Comparison of ENCODE assay signal across 8 cellular contexts in genomic region chr20:17969276-17969883, GRCh38. TPM values are rescaled to one million over a fixed set of nuclear protein-coding genes. Genes with fewer than 3 reads are reported as not detected.
A peak's percentile ranks its signal among the peaks of the same experiment; 100 is the strongest.
DNase-seq lines count a peak whose midpoint lies in the region; ATAC-seq and TF ChIP-seq lines count a peak whose summit lies in the region.

No MANE protein-coding gene starts in this region.

- TF ChIP-seq RAD21 in neural cell (conservative IDR thresholded peaks at IDR 0.05): no peak

- CTCF ChIA-PET in activated CD4-positive, alpha-beta T cell treated with anti-CD3 and anti-CD28 coated beads, Interleukin-2, amount 10 ng/mL, durations not matched to agents 7 days and 5 days (lab: Charles Lee): interaction anchor here (0.5 to 1.6 kb wide), 9 partner anchors 10 to 40 kb away, joined by 3 to 6 read pairs (median 3); no protein-coding TSS in a partner anchor

- peak; percentile 19 for ATAC-seq in GM23338

- H3K9ac ChIP-seq in fibroblast of lung (ENCODE audit: insufficient read depth, low read length): peak overlapping the region; percentile 100
- peak overlapping the region; percentile 88 for H3K9ac ChIP-seq in neural cell (ENCODE audit: low read length)

- H2AFZ ChIP-seq in GM23338: peak overlapping the region; percentile 24
- peak overlapping the region; percentile 60 for H2AFZ ChIP-seq in fibroblast of lung (ENCODE audit: low read length)
- peak overlapping the region; percentile 78 for H2AFZ ChIP-seq in neural cell (ENCODE audit: low read depth, low read length)

- H3K4me3 ChIP-seq in GM23338: peak overlapping the region; percentile 70
- peak overlapping the region; percentile 67 to 95 (median 84) for H3K4me3 ChIP-seq in fibroblast of lung (replicated peaks in 1 of 4; ENCODE audit: control extremely low read depth in 1 of 4, insufficient read depth in 1 of 4, low read depth in 3 of 4, low read length in 4 of 4)
- peak overlapping the region; percentile 85 for H3K4me3 ChIP-seq in neural cell (ENCODE audit: low read length)

- peak overlapping the region; percentile 98 for H3K27ac ChIP-seq in GM23338 (ENCODE audit: low read depth)
- peak overlapping the region; percentile 99 for H3K27ac ChIP-seq in fibroblast of lung (ENCODE audit: insufficient read depth, low read length)
- peak overlapping the region; percentile 95 for H3K27ac ChIP-seq in neural cell (ENCODE audit: low read length)

- POLR2A ChIA-PET in activated CD4-positive, alpha-beta T cell treated with anti-CD3 and anti-CD28 coated beads, Interleukin-2, amount 10 ng/mL, durations not matched to agents 7 days and 5 days (lab: Charles Lee): interaction anchor here (0.7 to 1.0 kb wide), 2 partner anchors 11 to 23 kb away, joined by 3 to 4 read pairs; no protein-coding TSS in a partner anchor

- peaks cover 5% of the 10 kb centered on the region; the same call in 2 of the 3 replicates for H3K9me3 Mint-ChIP-seq in GM23338
- no peaks in the 10 kb centered on the region for H3K9me3 Mint-ChIP-seq in activated CD4-positive, alpha-beta T cell treated with anti-CD3 and anti-CD28 coated beads, Interleukin-2, amount 10 ng/mL, durations not matched to agents 7 days and 5 days

- no peak for TF ChIP-seq EP300 in neural cell (conservative IDR thresholded peaks at IDR 0.05; ENCODE audit: poor library complexity, severe bottlenecking)

- H3K4me3 Mint-ChIP-seq in GM23338: peak overlapping the region; percentile 84
- H3K4me3 Mint-ChIP-seq in activated CD4-positive, alpha-beta T cell treated with anti-CD3 and anti-CD28 coated beads, Interleukin-2, amount 10 ng/mL, durations not matched to agents 7 days and 5 days: peak overlapping the region; percentile 99

- peaks cover 51% of the 10 kb centered on the region for H3K4me1 Mint-ChIP-seq in GM23338
- H3K4me1 Mint-ChIP-seq in activated CD4-positive, alpha-beta T cell treated with anti-CD3 and anti-CD28 coated beads, Interleukin-2, amount 10 ng/mL, durations not matched to agents 7 days and 5 days: peaks cover 54% of the 10 kb centered on the region

- H3K36me3 Mint-ChIP-seq in GM23338 (ENCODE audit: low read depth): peaks cover 73% of the 10 kb centered on the region
- peaks cover 73% of the 10 kb centered on the region for H3K36me3 Mint-ChIP-seq in activated CD4-positive, alpha-beta T cell treated with anti-CD3 and anti-CD28 coated beads, Interleukin-2, amount 10 ng/mL, durations not matched to agents 7 days and 5 days (ENCODE audit: low read depth)

- peak overlapping the region; percentile 100 for H3K27ac Mint-ChIP-seq in GM23338
- peak overlapping the region; percentile 95 for H3K27ac Mint-ChIP-seq in activated CD4-positive, alpha-beta T cell treated with anti-CD3 and anti-CD28 coated beads, Interleukin-2, amount 10 ng/mL, durations not matched to agents 7 days and 5 days

- peaks cover 96% of the 10 kb centered on the region for H3K79me2 ChIP-seq in GM23338 (replicated peaks; ENCODE audit: insufficient read depth)
- peaks cover 82% of the 10 kb centered on the region for H3K79me2 ChIP-seq in fibroblast of lung (ENCODE audit: control insufficient read depth, insufficient read depth, low read length)
- peaks cover 78% of the 10 kb centered on the region for H3K79me2 ChIP-seq in neural cell (replicated peaks; ENCODE audit: insufficient read depth, low read length)

- peaks cover 16% of the 10 kb centered on the region for H3K27me3 Mint-ChIP-seq in GM23338 (ENCODE audit: insufficient read depth, low read depth, poor library complexity)
- H3K27me3 Mint-ChIP-seq in activated CD4-positive, alpha-beta T cell treated with anti-CD3 and anti-CD28 coated beads, Interleukin-2, amount 10 ng/mL, durations not matched to agents 7 days and 5 days: no peaks in the 10 kb centered on the region

- H3K9me3 ChIP-seq in fibroblast of lung (ENCODE audit: control insufficient read depth, insufficient read depth, low read depth, low read length): no peaks in the 10 kb centered on the region
- H3K9me3 ChIP-seq in neural cell (ENCODE audit: low read length): no peaks in the 10 kb centered on the region

- H3K4me1 ChIP-seq in GM23338 (ENCODE audit: insufficient read depth) (peaks cover 55% of the 10 kb centered on the region), fibroblast of lung (ENCODE audit: control insufficient read depth, extremely low read depth, insufficient read depth, low read length) (peaks cover 7% of the 10 kb centered on the region)

- DNase-seq in NCI-H1694 treated with DMSO at 0.1 percent for 48 hours (lab: John Stamatoyannopoulos, UW): peak; percentile 15
- no peak for DNase-seq in NCI-H1694 (lab: John Stamatoyannopoulos, UW)
- DNase-seq in GM23338 (ENCODE audit: low spot score): peak; percentile 57
- peak; percentile 54 to 61 for DNase-seq in Kasumi-1 (lab: John Stamatoyannopoulos, UW)
- DNase-seq in activated CD4-positive, alpha-beta T cell treated with anti-CD3 and anti-CD28 coated beads, Interleukin-2, amount 10 ng/mL, durations not matched to agents 7 days and 5 days: peak; percentile 48
- peak in 1 of 2 donors; percentile 37 for DNase-seq in fibroblast of lung (ENCODE audit: low read depth in 2 of 2)
- DNase-seq in epidermal melanocyte (ENCODE audit: insufficient read length, low spot score): no peak

- H3F3A ChIP-seq in GM23338 (replicated peaks; ENCODE audit: low read depth) (0 out of 2 replicates have a peak, but pooled peaks cover 3% of the 10 kb centered on the region), neural cell (ENCODE audit: insufficient read depth, low read length, poor library complexity, severe bottlenecking) (no peaks in the 10 kb centered on the region)

- H3K9me2 ChIP-seq in GM23338 (ENCODE audit: insufficient read depth) (no peaks in the 10 kb centered on the region), neural cell (ENCODE audit: insufficient read depth, low read length) (no peaks in the 10 kb centered on the region)

- no peaks in the 10 kb centered on the region for H3K27me3 ChIP-seq in GM23338 (ENCODE audit: insufficient read depth)
- no peaks in the 10 kb centered on the region for H3K27me3 ChIP-seq in fibroblast of lung (ENCODE audit: control insufficient read depth, insufficient read depth, low read length)
- H3K27me3 ChIP-seq in neural cell (ENCODE audit: insufficient read depth, low read depth, low read length): no peaks in the 10 kb centered on the region

- no peak for TF ChIP-seq CTCF in GM23338 (conservative IDR thresholded peaks at IDR 0.05; ENCODE audit: low read depth in 2 of 2)
- TF ChIP-seq CTCF in fibroblast of lung (conservative IDR thresholded peaks at IDR 0.05 in 1 of 2, IDR thresholded peaks at IDR 0.05 in 1 of 2; ENCODE audit: low read depth in 1 of 2, low read length in 2 of 2): no peak
- TF ChIP-seq CTCF in neural cell (IDR thresholded peaks at IDR 0.05; ENCODE audit: poor library complexity, severe bottlenecking): peak; percentile 24

- no peaks in the 10 kb centered on the region; the same call in 1 of the 2 replicates for H3K36me3 ChIP-seq in GM23338 (ENCODE audit: insufficient read depth)
- H3K36me3 ChIP-seq in fibroblast of lung (ENCODE audit: control insufficient read depth, insufficient read depth, low read length): no peaks in the 10 kb centered on the region
- no peaks in the 10 kb centered on the region for H3K36me3 ChIP-seq in neural cell (ENCODE audit: insufficient read depth, low read length)

- H4K20me1 ChIP-seq in GM23338 (replicated peaks; ENCODE audit: insufficient read depth) (peaks cover 36% of the 10 kb centered on the region), fibroblast of lung (ENCODE audit: control insufficient read depth, extremely low read depth, insufficient read depth, low read length) (no peaks in the 10 kb centered on the region), neural cell (ENCODE audit: insufficient read depth) (no peaks in the 10 kb centered on the region)

- H3K4me2 ChIP-seq in GM23338 (peak overlapping the region; percentile 92), fibroblast of lung (ENCODE audit: extremely low read depth, insufficient read depth, low read length) (peak overlapping the region; percentile 85), neural cell (ENCODE audit: low read length) (peak overlapping the region; percentile 83)

TF ChIP-seq in GM23338, 12 proteins besides CTCF, POLR2A, EP300 and RAD21 (continues in another document):
- no peak for TF ChIP-seq NANOG (IDR thresholded peaks at IDR 0.05; ENCODE audit: borderline replicate concordance)

TF ChIP-seq in neural cell, 6 proteins besides CTCF, POLR2A, EP300 and RAD21:
- TF ChIP-seq TAF1 (IDR thresholded peaks at IDR 0.05; ENCODE audit: low read depth) (no peak), MXI1 (conservative IDR thresholded peaks at IDR 0.05; ENCODE audit: poor library complexity, severe bottlenecking) (no peak), POLR2AphosphoS5 (IDR thresholded peaks at IDR 0.05) (no peak), SMC3 (conservative IDR thresholded peaks at IDR 0.05; ENCODE audit: poor library complexity) (no peak)

RNA-seq across cellular contexts. Expression of gene MGME1, which starts 0.6 kb away (rescaled TPM):
- 41.5 and 43.1 TPM in 2 replicates for total RNA-seq in GM23338 (2014; rRNA removed; shearing (Covaris generic))
- 55.2 and 56.9 TPM in 2 replicates for polyA plus RNA-seq in GM23338 (2016; fragmentation: Nextera tagmentation; extraction: Ambion mirVana)
- 10 to 100 TPM; 36.8 to 41.5 TPM for total RNA-seq in activated CD4-positive, alpha-beta T cell treated with anti-CD3 and anti-CD28 coated beads, Interleukin-2, amount 10 ng/mL, durations not matched to agents 7 days and 5 days
- total RNA-seq in fibroblast of lung: 5.4 and 11.9 TPM in 2 replicates
- polyA plus RNA-seq in fibroblast of lung: 11.5 and 11.7 TPM in 2 replicates
- 9.5 and 11.8 TPM in 2 replicates for polyA plus RNA-seq in fibroblast of lung (2012)
- polyA minus RNA-seq in fibroblast of lung (ENCODE audit: low replicate concordance): 2.3 TPM in 1 of 2 replicates, not detected in the other
- 4.4 and 7.0 TPM in 2 replicates for polyA plus RNA-seq in neural cell
- 9.6 and 11.2 TPM in 2 replicates for polyA minus RNA-seq in neural cell

RNA-seq across cellular contexts. Expression of gene SNX5, which starts 0.8 kb away (rescaled TPM):
- total RNA-seq in GM23338 (2014; rRNA removed; shearing (Covaris generic)): 269 and 287 TPM in 2 replicates
- polyA plus RNA-seq in GM23338 (2016; fragmentation: Nextera tagmentation; extraction: Ambion mirVana): 154 and 167 TPM in 2 replicates
- total RNA-seq in activated CD4-positive, alpha-beta T cell treated with anti-CD3 and anti-CD28 coated beads, Interleukin-2, amount 10 ng/mL, durations not matched to agents 7 days and 5 days: 100 to 1,000 TPM; 149 to 166 TPM
- total RNA-seq in fibroblast of lung: 122 and 127 TPM in 2 replicates
- polyA plus RNA-seq in fibroblast of lung: 73.5 and 76.7 TPM in 2 replicates
- 67.1 and 74.4 TPM in 2 replicates for polyA plus RNA-seq in fibroblast of lung (2012)
- polyA minus RNA-seq in fibroblast of lung (ENCODE audit: low replicate concordance): 28.0 and 31.7 TPM in 2 replicates
- polyA plus RNA-seq in neural cell: 59.8 and 66.6 TPM in 2 replicates
- 53.4 and 59.9 TPM in 2 replicates for polyA minus RNA-seq in neural cell

Comparison
In these comparisons a context has a peak if more than half of its experiments do, and no peak if none do; other contexts are left out.
1. DNase-seq: peak in NCI-H1694 treated with DMSO at 0.1 percent for 48 hours (single experiment), GM23338 (single experiment), Kasumi-1 (2 of 2) and activated CD4-positive, alpha-beta T cell treated with anti-CD3 and anti-CD28 coated beads, Interleukin-2, amount 10 ng/mL, durations not matched to agents 7 days and 5 days (single experiment); none in NCI-H1694 (single experiment) and epidermal melanocyte (single experiment).
2. H2AFZ ChIP-seq: peak in every context shown above with its lines; median percentile 78 in neural cell; 60 in fibroblast of lung; 24 in GM23338.
3. Peak in every context shown above with its lines, with median percentiles within 50 percentile points of each other: H3K27ac ChIP-seq, H3K4me2 ChIP-seq and H3K4me3 ChIP-seq.